12 cellular contexts compared by ENCODE assay signal in the genomic region with DNA sequence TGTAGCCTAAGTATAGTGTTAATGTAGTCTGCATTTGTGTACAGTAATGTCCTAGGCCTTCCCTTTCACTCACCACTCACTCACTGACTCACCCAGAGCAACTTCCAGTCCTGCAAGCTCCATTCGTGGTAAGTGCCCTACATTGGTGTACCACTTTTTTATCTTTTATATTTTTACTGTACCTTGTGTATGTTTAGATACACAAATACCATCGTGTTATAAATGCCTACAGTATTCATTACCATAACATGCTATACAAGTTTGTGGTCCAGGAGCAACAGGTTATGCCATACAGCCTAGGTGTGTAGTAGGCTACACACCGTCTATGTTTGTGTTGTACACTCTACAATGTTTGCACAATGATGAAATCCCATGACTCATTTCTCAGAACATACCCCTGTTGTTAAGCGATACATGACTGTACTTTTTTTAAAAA. TPM values are rescaled to one million over a fixed set of nuclear protein-coding genes. Genes with fewer than 3 reads are reported as not detected.
DNase-seq lines count a peak whose midpoint lies in the region; ATAC-seq, FAIRE-seq and TF ChIP-seq lines count a peak whose summit lies in the region.
"Had no signal": no experiment of that assay in that cellular context is flagged by ENCODE, and none has a peak within 500 bp of the region (broad histone marks: within the 10 kb centered on the region; RNA-seq: fewer than 3 reads in every experiment).

No MANE protein-coding gene starts in this region.

- TF ChIP-seq RAD21 in HCT116 (IDR thresholded peaks at IDR 0.05; ENCODE audit: low read depth): peak; percentile 29

- H2AFZ ChIP-seq in HCT116 (ENCODE audit: low read depth, low read length, poor library complexity, severe bottlenecking) (no peak overlapping the region), keratinocyte (ENCODE audit: control insufficient read depth, low read length) (no peak overlapping the region)

- peaks cover 39% of the 10 kb centered on the region for H3K4me1 Mint-ChIP-seq in WTC11

- H3K27me3 Mint-ChIP-seq in WTC11 (ENCODE audit: low read depth): no peaks in the 10 kb centered on the region

- H3K9ac ChIP-seq in HCT116 (ENCODE audit: low read length) (no peak overlapping the region), keratinocyte (ENCODE audit: control insufficient read depth, extremely low read depth, insufficient read depth, low read length) (no peak overlapping the region)

- H3K9me2 ChIP-seq in HCT116 (ENCODE audit: insufficient read depth): no peaks in the 10 kb centered on the region

- intact Hi-C loops in HCT116 (cut with micrococcal nuclease): no loop called here

- peaks cover 100% of the 10 kb centered on the region for H3K79me2 ChIP-seq in HCT116 (ENCODE audit: insufficient read depth, low read length)
- peaks cover 84% of the 10 kb centered on the region for H3K79me2 ChIP-seq in keratinocyte (ENCODE audit: control insufficient read depth, insufficient read depth, low read length)

- H3K9me3 ChIP-seq in AG04450 (ENCODE audit: control insufficient read depth, insufficient read depth, low read length) (no peaks in the 10 kb centered on the region), HCT116 (ENCODE audit: control insufficient read depth in 1 of 2, insufficient read depth in 1 of 2, low read depth in 1 of 2, low read length in 2 of 2) (no peaks in the 10 kb centered on the region), keratinocyte (ENCODE audit: control insufficient read depth, low read depth, low read length) (no peaks in the 10 kb centered on the region)
- H3K9me3 ChIP-seq: Caco-2 had no signal

- no peak overlapping the region for H3K27ac Mint-ChIP-seq in WTC11

- H3K4me1 ChIP-seq in HCT116 (ENCODE audit: control insufficient read depth in 1 of 2, insufficient read depth in 2 of 2, low read length in 2 of 2) (peaks cover 15 to 74% of the 10 kb centered on the region in 2 experiments), keratinocyte (ENCODE audit: control insufficient read depth, extremely low read depth, insufficient read depth, low read length) (peaks cover 9% of the 10 kb centered on the region)

- TF ChIP-seq CTCF in AG04450 (IDR thresholded peaks at IDR 0.05; ENCODE audit: low read depth, low read length) (no peak), HCT116 (IDR thresholded peaks at IDR 0.05 in 2 of 3, conservative IDR thresholded peaks at IDR 0.05 in 1 of 3; ENCODE audit: borderline replicate concordance in 1 of 3, insufficient read depth in 1 of 3, low read depth in 2 of 3, low read length in 2 of 3) (no peak), WTC11 (IDR thresholded peaks at IDR 0.05) (no peak), keratinocyte (optimal IDR thresholded peaks at IDR 0.05 in 1 of 3, IDR thresholded peaks at IDR 0.05 in 1 of 3, conservative IDR thresholded peaks at IDR 0.05 in 1 of 3; ENCODE audit: extremely low read depth in 1 of 3, insufficient read depth in 2 of 3, low read length in 3 of 3) (no peak)

- peak overlapping the region; percentile 40 for H3K27ac ChIP-seq in AG04450 (ENCODE audit: low read depth, low read length)
- peak overlapping the region; percentile 0; the same call in 1 of the 2 replicates for H3K27ac ChIP-seq in HCT116 (ENCODE audit: low read depth, low read length)
- H3K27ac ChIP-seq in keratinocyte (ENCODE audit: control insufficient read depth, insufficient read depth, low read length): peak overlapping the region; percentile 44

- dilution Hi-C loops in keratinocyte (cut with MboI; ENCODE audit: extremely low pct_ligation_motif_present, low sequenced_read_pairs): no loop called here

- no peaks in the 10 kb centered on the region for H3K9me3 Mint-ChIP-seq in WTC11

- H3K36me3 Mint-ChIP-seq in WTC11: no peaks in the 10 kb centered on the region

- CTCF ChIA-PET in AG04450 (lab: Charles Lee) (interaction anchor here (1.2 to 1.8 kb wide), 2 partner anchors 12 to 820 kb away, joined by 3 to 4 read pairs; no protein-coding TSS in a partner anchor), HCT116 (lab: Charles Lee) (interaction anchor here (0.8 kb wide), 2 partner anchors 11 to 14 kb away, joined by 3 to 4 read pairs; no protein-coding TSS in a partner anchor), WTC11 (lab: Charles Lee) (interaction anchor here (1.3 kb wide), 1 partner anchor 175 kb away, joined by 3 read pairs; no protein-coding TSS in a partner anchor)

- H3K36me3 ChIP-seq in HCT116 (ENCODE audit: control insufficient read depth in 1 of 2, insufficient read depth in 2 of 2, low read length in 2 of 2) (no peaks in the 10 kb centered on the region), keratinocyte (ENCODE audit: control insufficient read depth in 2 of 2, extremely low read depth in 1 of 2, insufficient read depth in 2 of 2, low read length in 2 of 2) (no peaks in the 10 kb centered on the region)

- RAD21 ChIA-PET in HCT116 (lab: Charles Lee; ENCODE audit: low non-redundant PET in 1 of 2, low total read pairs in 2 of 2, uncharacterized antibody in 2 of 2, unreplicated experiment in 2 of 2): interaction anchor here in 1 of 2 experiments (0.6 kb wide), 1 partner anchor 16 kb away, joined by 6 read pairs; a partner anchor contains a TSS

- ATAC-seq in HCT116: peak; percentile 92
- no peak for ATAC-seq in WTC11
- ATAC-seq in HG03139 (IDR thresholded peaks at IDR 0.05; ENCODE audit: unreplicated experiment): no peak

- H3K27me3 ChIP-seq in AG04450 (ENCODE audit: control insufficient read depth, insufficient read depth, low read length): no peaks in the 10 kb centered on the region
- H3K27me3 ChIP-seq in HCT116 (ENCODE audit: insufficient read depth, low read length): no peaks in the 10 kb centered on the region
- H3K27me3 ChIP-seq in keratinocyte (ENCODE audit: control insufficient read depth, extremely low read depth, insufficient read depth, low read length): no peaks in the 10 kb centered on the region

- H3K9me1 ChIP-seq in keratinocyte (ENCODE audit: control insufficient read depth, extremely low read depth, insufficient read depth, low read length): no peaks in the 10 kb centered on the region

- no peak for TF ChIP-seq POLR2A in HCT116 (IDR thresholded peaks at IDR 0.05; ENCODE audit: borderline replicate concordance, extremely low read depth, insufficient read depth, insufficient read length)

- H4K20me1 ChIP-seq in HCT116 (ENCODE audit: insufficient read depth) (no peaks in the 10 kb centered on the region), keratinocyte (ENCODE audit: control insufficient read depth, extremely low read depth, insufficient read depth, low read length) (no peaks in the 10 kb centered on the region)

- H3K4me3 Mint-ChIP-seq in WTC11: no peak overlapping the region

- BruUV-seq in HCT116 (replicated peaks; lab: Mats Ljungman, UMichigan): no TSS peak

- H3K4me2 ChIP-seq in HCT116 (ENCODE audit: low read length) (peak overlapping the region; percentile 56), keratinocyte (ENCODE audit: control insufficient read depth, extremely low read depth, insufficient read depth, low read depth, low read length) (peak overlapping the region; percentile 67)

- no peak overlapping the region for H3K4me3 ChIP-seq in AG04450 (ENCODE audit: low read depth, low read length)
- no peak overlapping the region; a peak in 2 of 4 replicates for H3K4me3 ChIP-seq in HCT116 (replicated peaks in 1 of 2; ENCODE audit: low read depth in 1 of 2, low read length in 2 of 2)
- no peak overlapping the region for H3K4me3 ChIP-seq in keratinocyte (ENCODE audit: control insufficient read depth in 2 of 3, extremely low read depth in 1 of 3, insufficient read depth in 2 of 3, low read depth in 1 of 3, low read length in 3 of 3)

- FAIRE-seq in keratinocyte (lab: Jason Lieb, UNC): peak; percentile 78

- DNase-seq in AG04450 (ENCODE audit: low read depth, low spot score) (no peak), HCT116 (ENCODE audit: low read depth, low spot score) (peak; percentile 68), WTC11 (ENCODE audit: low spot score) (no peak), keratinocyte (ENCODE audit: low read depth, low spot score) (no peak), anterior cingulate cortex (lab: John Stamatoyannopoulos, UW) (no peak), DMS153 treated with DMSO at 0.1 percent for 48 hours (lab: John Stamatoyannopoulos, UW; ENCODE audit: unreplicated experiment) (no peak), GDM1 (lab: John Stamatoyannopoulos, UW) (no peak)
- DNase-seq: activated CD4-positive, CD25-positive, alpha-beta regulatory T cell treated with anti-CD3 and anti-CD28 coated beads, Interleukin-2, amount 50 U/mL, for 72 hours; aorta; foreskin melanocyte had no signal

- POLR2A ChIA-PET in AG04450 (lab: Yijun Ruan, JAX) (interaction anchor here (0.7 kb wide), 1 partner anchor 12 kb away, joined by 4 read pairs; no protein-coding TSS in a partner anchor), HCT116 (lab: Charles Lee) (interaction anchor here (1.6 kb wide), 1 partner anchor 17 kb away, joined by 5 read pairs; no protein-coding TSS in a partner anchor), WTC11 (lab: Charles Lee) (no interaction called here)

TF ChIP-seq in HCT116, 20 proteins besides CTCF, POLR2A, EP300 and RAD21 (continues in another document):
- no peak for TF ChIP-seq ZFX (IDR thresholded peaks at IDR 0.05)
- TF ChIP-seq CBX3 (IDR thresholded peaks at IDR 0.05; ENCODE audit: low read depth): peak; percentile 77; the same call in 1 of the 2 replicates
- peak; percentile 29; the same call in 1 of the 2 replicates for TF ChIP-seq POLR2AphosphoS5 (IDR thresholded peaks at IDR 0.05; ENCODE audit: low read depth, low read length)
- TF ChIP-seq EZH2phosphoT487 (IDR thresholded peaks at IDR 0.05; ENCODE audit: borderline replicate concordance): no peak
- no peak for TF ChIP-seq EZH2 (IDR thresholded peaks at IDR 0.05)

TF ChIP-seq in WTC11, 78 proteins besides CTCF, POLR2A, EP300 and RAD21:
- no peak for TF ChIP-seq JAZF1 (CRISPR knock-in tag; IDR thresholded peaks at IDR 0.05)
- peak; percentile 74 for TF ChIP-seq GABPB1 (CRISPR knock-in tag; IDR thresholded peaks at IDR 0.05)

RNA-seq across cellular contexts. Expression of a gene that starts 15.4 kb away (rescaled TPM):
- 146 and 190 TPM in 2 replicates for polyA plus RNA-seq in AG04450 (2011; rRNA removed)
- 93.9 and 107 TPM in 2 replicates for polyA minus RNA-seq in AG04450 (2011; rRNA and poly(A)+ RNA removed)
- 56.8 TPM for total RNA-seq in HCT116 (2021; ENCODE audit: unreplicated experiment)
- polyA plus RNA-seq in HCT116 (2012): 26.5 and 37.8 TPM in 2 replicates
- 19.1 to 22.7 TPM (median 20.8 TPM) in 3 replicates for total RNA-seq in WTC11 (2021)
- 28.0 to 45.5 TPM (median 45.0 TPM) in 3 replicates for polyA plus RNA-seq in keratinocyte
- 4.8 TPM for polyA plus RNA-seq in keratinocyte (2011; ENCODE audit: low read depth)
- polyA plus RNA-seq in keratinocyte (2011; cell fraction: cytosol; rRNA removed): 20.1 and 29.1 TPM in 2 replicates
- 35.0 and 36.3 TPM in 2 replicates for polyA plus RNA-seq in keratinocyte (2011; cell fraction: nucleus; rRNA removed)
- 11.1 and 33.6 TPM in 2 replicates for polyA plus RNA-seq in keratinocyte (2012; ENCODE audit: low replicate concordance)
- polyA minus RNA-seq in keratinocyte: 26.0 to 43.1 TPM (median 28.7 TPM) in 3 replicates
- 25.5 TPM for polyA minus RNA-seq in keratinocyte (2011; cell fraction: cytosol; rRNA and poly(A)+ RNA removed)
- polyA minus RNA-seq in keratinocyte (2011; cell fraction: nucleus; rRNA and poly(A)+ RNA removed): 22.2 and 39.9 TPM in 2 replicates
